12 cellular contexts compared by ENCODE assay signal in the genomic region with DNA sequence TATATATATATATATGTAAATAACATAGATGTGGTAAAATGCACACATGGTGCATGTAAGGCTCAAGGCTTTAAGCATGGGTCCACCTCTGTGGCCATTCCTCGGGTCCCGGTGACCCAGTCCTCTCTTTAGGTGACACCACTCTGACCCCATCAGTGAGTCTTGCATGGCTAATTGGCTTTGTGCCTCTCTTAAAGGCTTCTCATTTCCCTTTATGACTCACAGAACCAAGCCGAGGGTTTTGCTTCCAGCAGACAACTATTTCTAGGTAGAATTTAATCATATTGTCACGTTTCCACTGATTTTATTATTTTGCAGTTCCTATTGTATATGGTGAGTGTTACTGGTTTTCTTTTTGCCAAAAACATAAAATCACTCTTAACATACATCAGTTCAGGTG. TPM values are rescaled to one million over a fixed set of nuclear protein-coding genes. Genes with fewer than 3 reads are reported as not detected.
DNase-seq lines count a peak whose midpoint lies in the region; ATAC-seq and TF ChIP-seq lines count a peak whose summit lies in the region.
"Had no signal": no experiment of that assay in that cellular context is flagged by ENCODE, and none has a peak within 500 bp of the region (broad histone marks: within the 10 kb centered on the region; RNA-seq: fewer than 3 reads in every experiment).

No MANE protein-coding gene starts in this region.

- DNase-seq in Calu3: peak; percentile 9
- peak; percentile 22 for DNase-seq in brain microvascular endothelial cell
- DNase-seq in GM03348 (ENCODE audit: low spot score): no peak
- no peak for DNase-seq in esophagus squamous epithelium (lab: John Stamatoyannopoulos, UW)
- DNase-seq in activated naive CD4-positive, alpha-beta T cell treated with anti-CD3 and anti-CD28 coated beads, Interleukin-2, amount 10 ng/mL, durations not matched to agents 7 days and 5 days: no peak
- DNase-seq in SIG-M5 (lab: John Stamatoyannopoulos, UW): no peak
- DNase-seq: activated T-cell treated with anti-CD3 and anti-CD28 coated beads, Interleukin-2, amount 50 U/mL, for 24 hours had no signal

- no peaks in the 10 kb centered on the region for H3K36me3 Mint-ChIP-seq in Calu3 (ENCODE audit: insufficient read depth, unreplicated experiment)
- no peaks in the 10 kb centered on the region for H3K36me3 Mint-ChIP-seq in activated naive CD4-positive, alpha-beta T cell treated with anti-CD3 and anti-CD28 coated beads, Interleukin-2, amount 10 ng/mL, durations not matched to agents 7 days and 5 days

- TF ChIP-seq CTCF in Calu3 (IDR thresholded peaks at IDR 0.05; ENCODE audit: unreplicated experiment) (no peak), brain microvascular endothelial cell (IDR thresholded peaks at IDR 0.05; ENCODE audit: low read depth, low read length, missing control alignments) (no peak), esophagus squamous epithelium (IDR thresholded peaks at IDR 0.05) (no peak)

- no peak for TF ChIP-seq POLR2A in esophagus squamous epithelium (IDR thresholded peaks at IDR 0.05)

- H3K9me3 ChIP-seq in esophagus squamous epithelium: no peaks in the 10 kb centered on the region

- 26 to 33% methylated on average over 4 of the region's 4 CpGs for WGBS in esophagus squamous epithelium, 2 donors

- peaks cover 0 to 19% (median 0%) of the 10 kb centered on the region in 3 donors for H3K4me1 ChIP-seq in esophagus squamous epithelium

- H3K4me1 Mint-ChIP-seq in Calu3 (ENCODE audit: low read depth, unreplicated experiment): no peaks in the 10 kb centered on the region
- H3K4me1 Mint-ChIP-seq in activated naive CD4-positive, alpha-beta T cell treated with anti-CD3 and anti-CD28 coated beads, Interleukin-2, amount 10 ng/mL, durations not matched to agents 7 days and 5 days: peaks cover 13% of the 10 kb centered on the region

- H3K4me3 ChIP-seq in brain microvascular endothelial cell (ENCODE audit: low read depth, low read length): no peak overlapping the region
- no peak overlapping the region for H3K4me3 ChIP-seq in esophagus squamous epithelium
- H3K4me3 ChIP-seq: coronary artery, SK-N-MC had no signal

- intact Hi-C loops in Calu3 (cut with micrococcal nuclease; ENCODE audit: unreplicated experiment): no loop called here
- intact Hi-C loops in esophagus squamous epithelium (cut with DNase I): no loop called here

- BruUV-seq in Calu3 (replicated peaks; lab: Mats Ljungman, UMichigan): no TSS peak

- ATAC-seq in GM21381 (IDR thresholded peaks at IDR 0.05; ENCODE audit: unreplicated experiment): peak; percentile 43
- ATAC-seq in HG03432 (IDR thresholded peaks at IDR 0.05; ENCODE audit: unreplicated experiment): peak; percentile 49

- CTCF ChIA-PET in Calu3 (lab: Charles Lee): no interaction called here
- CTCF ChIA-PET in activated naive CD4-positive, alpha-beta T cell treated with anti-CD3 and anti-CD28 coated beads, Interleukin-2, amount 10 ng/mL, durations not matched to agents 7 days and 5 days (lab: Charles Lee): no interaction called here

- no peak overlapping the region for H3K27ac Mint-ChIP-seq in Calu3 (ENCODE audit: unreplicated experiment)
- H3K27ac Mint-ChIP-seq in activated naive CD4-positive, alpha-beta T cell treated with anti-CD3 and anti-CD28 coated beads, Interleukin-2, amount 10 ng/mL, durations not matched to agents 7 days and 5 days: no peak overlapping the region
- H3K27ac Mint-ChIP-seq: activated T-cell treated with anti-CD3 and anti-CD28 coated beads, Interleukin-2, amount 50 U/mL, for 24 hours had no signal

- H3K4me3 Mint-ChIP-seq in Calu3 (ENCODE audit: low read depth, unreplicated experiment): no peak overlapping the region
- H3K4me3 Mint-ChIP-seq in activated naive CD4-positive, alpha-beta T cell treated with anti-CD3 and anti-CD28 coated beads, Interleukin-2, amount 10 ng/mL, durations not matched to agents 7 days and 5 days: no peak overlapping the region
- H3K4me3 Mint-ChIP-seq: activated T-cell treated with anti-CD3 and anti-CD28 coated beads, Interleukin-2, amount 50 U/mL, for 24 hours had no signal

- in situ Hi-C loops in brain microvascular endothelial cell (cut with HindIII; ENCODE audit: low pct_ligation_motif_present, low sequenced_read_pairs): no loop called here

- H3K9me3 Mint-ChIP-seq in Calu3 (ENCODE audit: low read depth, unreplicated experiment): no peaks in the 10 kb centered on the region
- H3K9me3 Mint-ChIP-seq in activated naive CD4-positive, alpha-beta T cell treated with anti-CD3 and anti-CD28 coated beads, Interleukin-2, amount 10 ng/mL, durations not matched to agents 7 days and 5 days: no peaks in the 10 kb centered on the region
- H3K9me3 Mint-ChIP-seq: activated T-cell treated with anti-CD3 and anti-CD28 coated beads, Interleukin-2, amount 50 U/mL, for 24 hours had no signal

- H3K27me3 Mint-ChIP-seq in Calu3 (ENCODE audit: unreplicated experiment): peaks cover 68% of the 10 kb centered on the region
- peaks cover 27% of the 10 kb centered on the region for H3K27me3 Mint-ChIP-seq in activated naive CD4-positive, alpha-beta T cell treated with anti-CD3 and anti-CD28 coated beads, Interleukin-2, amount 10 ng/mL, durations not matched to agents 7 days and 5 days

- no peak overlapping the region for H3K27ac ChIP-seq in brain microvascular endothelial cell
- H3K27ac ChIP-seq in esophagus squamous epithelium: no peak overlapping the region
- H3K27ac ChIP-seq: C4-2B, coronary artery, SK-N-MC had no signal

- no peaks in the 10 kb centered on the region for H3K27me3 ChIP-seq in brain microvascular endothelial cell (replicated peaks)
- no peaks in the 10 kb centered on the region for H3K27me3 ChIP-seq in esophagus squamous epithelium

- H3K36me3 ChIP-seq in brain microvascular endothelial cell (replicated peaks): no peaks in the 10 kb centered on the region
- no peaks in the 10 kb centered on the region for H3K36me3 ChIP-seq in esophagus squamous epithelium

RNA-seq across cellular contexts. Expression of a gene that starts 59.7 kb away (rescaled TPM):
- total RNA-seq in Calu3 (2022) (3.4 and 13.7 TPM in 2 replicates), esophagus squamous epithelium (10 to 100 TPM in 2 of 4 donors, 1 to 10 TPM in 2; 5.3 to 15.8 (median 9.5) TPM)

Comparison
In these comparisons a context has a peak if more than half of its experiments do, and no peak if none do; other contexts are left out.
1. DNase-seq: peak in Calu3 (single experiment) and brain microvascular endothelial cell (single experiment); none in GM03348 (single experiment), esophagus squamous epithelium (single experiment), activated naive CD4-positive, alpha-beta T cell treated with anti-CD3 and anti-CD28 coated beads, Interleukin-2, amount 10 ng/mL, durations not matched to agents 7 days and 5 days (single experiment) and SIG-M5 (single experiment).